Comparison of ENCODE assay signal across 8 cellular contexts in the genomic region with DNA sequence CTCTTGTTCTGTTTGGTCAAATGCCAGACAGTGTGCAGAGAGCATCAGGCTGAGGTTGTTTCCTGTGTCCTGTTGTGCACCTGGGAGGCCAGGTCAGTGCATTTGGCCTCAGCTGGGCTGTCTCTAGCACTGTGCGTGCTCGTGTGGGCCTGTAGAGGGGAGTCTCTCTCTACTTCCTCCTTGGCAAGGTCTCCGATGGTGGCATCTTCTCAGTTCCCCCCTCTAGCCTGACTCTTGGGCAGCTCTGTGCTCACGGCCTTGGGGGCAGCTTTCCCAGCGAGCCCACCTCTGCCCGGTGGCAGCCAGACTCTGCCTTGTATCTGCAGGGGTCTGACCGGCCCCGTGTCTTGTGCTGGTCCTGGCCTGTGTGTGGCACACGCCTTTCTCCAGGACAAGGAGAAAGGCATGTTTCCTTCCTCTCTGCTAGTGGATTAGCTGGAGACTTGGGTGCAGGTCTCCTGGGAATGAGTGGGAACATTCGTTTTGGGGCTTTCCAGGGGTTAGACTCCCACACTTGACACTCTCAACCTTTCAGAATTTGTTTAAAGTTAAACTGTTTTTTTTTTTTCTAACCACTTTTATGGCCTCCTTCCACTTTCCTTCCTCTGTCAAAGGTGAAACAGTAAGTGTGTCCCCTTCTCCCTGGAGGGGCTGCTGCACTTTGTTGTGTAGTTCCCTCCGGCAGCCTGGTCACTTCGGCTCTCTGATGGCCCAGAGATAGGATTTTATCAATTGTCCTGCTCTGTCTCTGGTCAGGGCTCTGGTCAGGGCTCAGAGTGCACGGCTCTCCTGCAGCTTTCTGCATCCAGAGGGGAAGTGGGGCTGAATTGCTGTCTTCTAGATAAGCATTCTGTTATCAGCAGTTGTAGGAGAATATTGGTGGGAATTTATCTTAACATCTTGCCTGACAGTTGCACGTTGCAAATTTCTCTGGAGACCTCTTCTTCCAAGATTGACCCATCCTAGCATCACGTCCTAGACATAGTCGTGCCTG.
A peak's percentile ranks its signal among the peaks of the same experiment; 100 is the strongest.
DNase-seq lines count a peak whose midpoint lies in the region; ATAC-seq and TF ChIP-seq lines count a peak whose summit lies in the region.

No MANE protein-coding gene starts in this region.

- no peak for DNase-seq in Caco-2
- DNase-seq in lower lobe of right lung: no peak
- no peak for DNase-seq in DMS53 treated with DMSO at 0.1 percent for 48 hours (lab: John Stamatoyannopoulos, UW; ENCODE audit: unreplicated experiment)
- DNase-seq in GOT3 (lab: John Stamatoyannopoulos, UW): no peak
- no peak for DNase-seq in dedifferentiated amniotic fluid mesenchymal stem cell (ENCODE audit: extremely low spot score)

- H3K4me1 Mint-ChIP-seq in Caco-2 (ENCODE audit: low read depth, unreplicated experiment): peaks cover 27% of the 10 kb centered on the region
- peaks cover 52% of the 10 kb centered on the region for H3K4me1 Mint-ChIP-seq in activated naive CD8-positive, alpha-beta T cell (ENCODE audit: low read depth)

- no peak overlapping the region for H3K4me3 ChIP-seq in Caco-2 (ENCODE audit: low read depth, low read length)
- H3K4me3 ChIP-seq in lower lobe of right lung: no peak overlapping the region

- TF ChIP-seq CTCF in Caco-2 (IDR thresholded peaks at IDR 0.05; ENCODE audit: insufficient read depth in 1 of 2, low read depth in 1 of 2, low read length in 1 of 2, severe bottlenecking in 1 of 2, unreplicated experiment in 1 of 2) (no peak), lower lobe of right lung (IDR thresholded peaks at IDR 0.05) (peak; percentile 29)

- CTCF ChIA-PET in Caco-2 (lab: Charles Lee): no interaction called here

- H3K4me3 Mint-ChIP-seq in Caco-2 (ENCODE audit: unreplicated experiment): no peak overlapping the region
- peak overlapping the region; percentile 64 for H3K4me3 Mint-ChIP-seq in activated naive CD8-positive, alpha-beta T cell

- H3K36me3 Mint-ChIP-seq in Caco-2 (ENCODE audit: insufficient read depth, unreplicated experiment): peaks cover 57% of the 10 kb centered on the region
- H3K36me3 Mint-ChIP-seq in activated naive CD8-positive, alpha-beta T cell: peaks cover 3% of the 10 kb centered on the region

- peak overlapping the region; percentile 36 for H3K27ac ChIP-seq in lower lobe of right lung

- no peaks in the 10 kb centered on the region for H3K9me3 Mint-ChIP-seq in Caco-2 (ENCODE audit: unreplicated experiment)
- H3K9me3 Mint-ChIP-seq in activated naive CD8-positive, alpha-beta T cell (ENCODE audit: low read depth): no peaks in the 10 kb centered on the region

- ATAC-seq in GM19452 (IDR thresholded peaks at IDR 0.05; ENCODE audit: unreplicated experiment): peak; percentile 89
- peak; percentile 80 for ATAC-seq in HG03432 (IDR thresholded peaks at IDR 0.05; ENCODE audit: unreplicated experiment)
- ATAC-seq in lower lobe of right lung: peak; percentile 73 to 88

- H3K36me3 ChIP-seq in Caco-2 (ENCODE audit: control insufficient read depth, insufficient read depth, low read length): no peaks in the 10 kb centered on the region
- H3K36me3 ChIP-seq in lower lobe of right lung: peaks cover 25% of the 10 kb centered on the region

- intact Hi-C loops in Caco-2 (cut with micrococcal nuclease; ENCODE audit: unreplicated experiment): no loop called here
- intact Hi-C loops in lower lobe of right lung (cut with DNase I): no loop called here

- POLR2A ChIA-PET in Caco-2 (lab: Charles Lee): no interaction called here

- H3K27me3 ChIP-seq in Caco-2 (replicated peaks; ENCODE audit: control insufficient read depth, insufficient read depth, low read length): no peaks in the 10 kb centered on the region
- H3K27me3 ChIP-seq in lower lobe of right lung (ENCODE audit: low read depth): no peaks in the 10 kb centered on the region

- no peaks in the 10 kb centered on the region for H3K27me3 Mint-ChIP-seq in Caco-2 (ENCODE audit: insufficient read depth, unreplicated experiment)
- no peaks in the 10 kb centered on the region for H3K27me3 Mint-ChIP-seq in activated naive CD8-positive, alpha-beta T cell

- no TSS peak for BruUV-seq in Caco-2 (replicated peaks; lab: Mats Ljungman, UMichigan)

- H3K27ac Mint-ChIP-seq in Caco-2 (ENCODE audit: unreplicated experiment): peak overlapping the region; percentile 56
- peak overlapping the region; percentile 88 for H3K27ac Mint-ChIP-seq in activated naive CD8-positive, alpha-beta T cell

- H3K4me1 ChIP-seq in Caco-2: peaks cover 20% of the 10 kb centered on the region
- peaks cover 41% of the 10 kb centered on the region for H3K4me1 ChIP-seq in lower lobe of right lung

- H3K9me3 ChIP-seq in Caco-2: no peaks in the 10 kb centered on the region
- H3K9me3 ChIP-seq in lower lobe of right lung: no peaks in the 10 kb centered on the region
